1 cellular context compared by ENCODE assay signal in genomic region chr19:54478677-54479266, GRCh38.
A peak's percentile ranks its signal among the peaks of the same experiment; 100 is the strongest.
TF ChIP-seq lines count a peak whose summit lies in the region.

No MANE protein-coding gene starts in this region.

TF ChIP-seq in H1, 55 proteins besides CTCF, POLR2A, EP300 and RAD21 (continued from another document):
- TF ChIP-seq JUN (IDR thresholded peaks at IDR 0.05; ENCODE audit: low read depth, low read length) (no peak), SIN3A (conservative IDR thresholded peaks at IDR 0.05 in 1 of 2, IDR thresholded peaks at IDR 0.05 in 1 of 2; ENCODE audit: low read depth in 1 of 2, low read length in 2 of 2) (0 out of 4 replicates have a peak, but pooled peaks of 1 of the 2 experiments have one; percentile 53)
